ENCODE assay signal across 8 cellular contexts in genomic region chr9:34637356-34638137, GRCh38. TPM values are rescaled to one million over a fixed set of nuclear protein-coding genes. Genes with fewer than 3 reads are reported as not detected.
DNase-seq lines count a peak whose midpoint lies in the region; ATAC-seq and TF ChIP-seq lines count a peak whose summit lies in the region.

Gene SIGMAR1 (minus strand): TSS chr9:34637787. CDS start chr9:34637697, 90 bp downstream.

- H3K79me2 ChIP-seq in PC-3 (ENCODE audit: low read length) = peaks cover 25% of the 10 kb centered on the region

- TF ChIP-seq CTCF in PC-3 (conservative IDR thresholded peaks at IDR 0.05; ENCODE audit: low read depth, low read length) (no peak), mucosa of descending colon (IDR thresholded peaks at IDR 0.05) (peak; percentile 23)

- H3K4me1 ChIP-seq in PC-3 (ENCODE audit: insufficient read depth, low read length) (peaks cover 5% of the 10 kb centered on the region; the same call in 1 of the 2 replicates), mucosa of descending colon (ENCODE audit: low read depth) (peaks cover 11% of the 10 kb centered on the region)

- POLR2A ChIA-PET in PC-3 (lab: Charles Lee; ENCODE audit: unreplicated experiment) = interaction anchor here (0.6 to 0.7 kb wide), 2 partner anchors 9 kb away, joined by 3 to 5 read pairs; partner anchors contain the start of gene GALT

- intact Hi-C loops in PC-3 (cut with micrococcal nuclease) (no loop called here), mucosa of descending colon (cut with DNase I, micrococcal nuclease) (no loop called here)

- H3K9me3 ChIP-seq in PC-3 (ENCODE audit: low read length) (no peaks in the 10 kb centered on the region), mucosa of descending colon (no peaks in the 10 kb centered on the region)

- peak within 1 kb of the TSS; percentile 92 for H3K9ac ChIP-seq in PC-3 (ENCODE audit: low read length)

- no peak for TF ChIP-seq RAD21 in Ishikawa (IDR thresholded peaks at IDR 0.05; ENCODE audit: low read depth)

- H3K27ac ChIP-seq in PC-3 (ENCODE audit: low read length) (no peak within 1 kb of the TSS), epithelial cell of prostate (peak within 1 kb of the TSS; percentile 54)

- H4K20me1 ChIP-seq in PC-3 (ENCODE audit: low read length) = 0 out of 2 replicates have a peak, but pooled peaks cover 4% of the 10 kb centered on the region

- H3K9me2 ChIP-seq in PC-3 (replicated peaks; ENCODE audit: low read length) = no peaks in the 10 kb centered on the region

- H3F3A ChIP-seq in PC-3 (ENCODE audit: low read length, unreplicated experiment) = no peaks in the 10 kb centered on the region

- DNase-seq in DMS 273 treated with DMSO at 0.1 percent for 48 hours (lab: John Stamatoyannopoulos, UW) = peak; percentile 76
- DNase-seq in PC-3 = peak; percentile 85
- peak; percentile 93 for DNase-seq in activated T-cell treated with anti-CD3 and anti-CD28 coated beads for 48 hours (ENCODE audit: low read depth)
- DNase-seq in epithelial cell of prostate (ENCODE audit: low read depth, low spot score) = no peak
- DNase-seq in mucosa of descending colon = peak; percentile 95 to 97 (median 95)
- DNase-seq in stimulated activated CD8-positive, alpha-beta memory T cell treated with anti-CD3 and anti-CD28 coated beads, Interleukin-4, amount 100 ng/mL, for 1 hour (ENCODE audit: low read depth in 2 of 2, low spot score in 1 of 2) = peak; percentile 82 to 92

- H3K4me3 ChIP-seq in PC-3 (ENCODE audit: low read length) (peak within 1 kb of the TSS; percentile 76), mucosa of descending colon (peak within 1 kb of the TSS; percentile 38)

- BruUV-seq in PC-3 (replicated peaks; lab: Mats Ljungman, UMichigan) = no TSS peak

- H3K36me3 ChIP-seq in PC-3 (ENCODE audit: low read depth, low read length) (no peaks in the 10 kb centered on the region), mucosa of descending colon (ENCODE audit: low read depth) (no peaks in the 10 kb centered on the region)

- peak within 1 kb of the TSS; percentile 89 for H2AFZ ChIP-seq in PC-3 (ENCODE audit: low read length)

- peak; percentile 36; the same call in 1 of the 2 replicates for TF ChIP-seq EP300 in Ishikawa (IDR thresholded peaks at IDR 0.05; ENCODE audit: borderline replicate concordance)

- no peaks in the 10 kb centered on the region for H3K27me3 ChIP-seq in PC-3 (ENCODE audit: low read length)

- peak; percentile 82 for ATAC-seq in GM21529 (IDR thresholded peaks at IDR 0.05; ENCODE audit: unreplicated experiment)
- ATAC-seq in PC-3 = peak; percentile 85
- peak; percentile 98 for ATAC-seq in mucosa of descending colon

- CTCF ChIA-PET in PC-3 (lab: Charles Lee) = interaction anchor here (1.4 kb wide), 1 partner anchor 9 kb away, joined by 3 read pairs; no protein-coding TSS in a partner anchor

- peak within 1 kb of the TSS; percentile 93 for H3K4me2 ChIP-seq in PC-3 (ENCODE audit: low read length)

TF ChIP-seq in Ishikawa, 13 proteins besides CTCF, POLR2A, EP300 and RAD21:
- TF ChIP-seq USF1 (IDR thresholded peaks at IDR 0.05) = no peak; the same call in 1 of the 2 replicates
- no peak; the same call in 1 of the 2 replicates for TF ChIP-seq EGR1 (IDR thresholded peaks at IDR 0.05)
- TF ChIP-seq ZBTB7A (IDR thresholded peaks at IDR 0.05; ENCODE audit: low read depth) = no peak
- peak; percentile 57 for TF ChIP-seq TAF1 (IDR thresholded peaks at IDR 0.05; ENCODE audit: low read depth)
- TF ChIP-seq CREB1 (IDR thresholded peaks at IDR 0.05; ENCODE audit: low read depth) = no peak
- TF ChIP-seq NFIC (IDR thresholded peaks at IDR 0.05) = peak; percentile 48
- no peak for TF ChIP-seq FOXM1 (IDR thresholded peaks at IDR 0.05; ENCODE audit: borderline replicate concordance, low read depth)
- peak; percentile 98; the same call in 1 of the 2 replicates for TF ChIP-seq MAX (IDR thresholded peaks at IDR 0.05)
- TF ChIP-seq TEAD4 (IDR thresholded peaks at IDR 0.05) = 0 out of 2 replicates have a peak, but pooled peaks have one; percentile 3
- TF ChIP-seq TCF12 (IDR thresholded peaks at IDR 0.05; ENCODE audit: low read depth) = no peak; the same call in 1 of the 2 replicates

RNA-seq across cellular contexts. Expression of gene SIGMAR1, which starts in this region (rescaled TPM):
- total RNA-seq in PC-3 (2014; rRNA removed) = 96.7 and 97.8 TPM in 2 replicates
- 10 to 100 TPM; 48.1 to 59.8 (median 49.6) TPM for total RNA-seq in mucosa of descending colon
